ENCODE assay signal across 3 cellular contexts in genomic region chr7:90157331-90157730, GRCh38. TPM values are rescaled to one million over a fixed set of nuclear protein-coding genes. Genes with fewer than 3 reads are reported as not detected.
"Had no signal": no experiment of that assay in that cellular context is flagged by ENCODE, and none has a peak within 500 bp of the region (broad histone marks: within the 10 kb centered on the region; RNA-seq: fewer than 3 reads in every experiment).

No MANE protein-coding gene starts in this region.

RNA-seq across cellular contexts. Expression of gene STEAP1, which starts 3.1 kb away (rescaled TPM):
- total RNA-seq: naive thymus-derived CD8-positive, alpha-beta T cell had no signal

RNA-seq across cellular contexts. Expression of gene STEAP2, which starts 54.2 kb away (rescaled TPM):
- total RNA-seq: activated CD4-positive, alpha-beta memory T cell treated with anti-CD3 and anti-CD28 coated beads for 36 hours; activated naive CD4-positive, alpha-beta T cell treated with anti-CD3 and anti-CD28 coated beads, Interleukin-2, amount 50 U/mL, for 72 hours; naive thymus-derived CD8-positive, alpha-beta T cell had no signal
